ENCODE assay signal across 1 cellular context in genomic region chr5:140302786-140303639, GRCh38.
TF ChIP-seq lines count a peak whose summit lies in the region.

Gene PFDN1 (minus strand): TSS chr5:140303101. CDS start chr5:140303073, 28 bp downstream.

TF ChIP-seq in GM12878, 131 proteins besides CTCF, POLR2A, EP300 and RAD21 (continued from another document and continues in another):
- TF ChIP-seq NFYA (IDR thresholded peaks at IDR 0.05; ENCODE audit: borderline replicate concordance, low read depth, low read length), result no peak
- no peak for TF ChIP-seq RCOR1 (conservative IDR thresholded peaks at IDR 0.05; ENCODE audit: low read depth, low read length)
- no peak for TF ChIP-seq KLF5 (IDR thresholded peaks at IDR 0.05; ENCODE audit: partially characterized antibody)
- TF ChIP-seq ATF2 (IDR thresholded peaks at IDR 0.05; ENCODE audit: low read length), result no peak
- TF ChIP-seq EZH2 (IDR thresholded peaks at IDR 0.05; ENCODE audit: borderline replicate concordance, control insufficient read depth, low read depth, low read length), result no peak
- TF ChIP-seq GABPA (IDR thresholded peaks at IDR 0.05; ENCODE audit: low read depth), result no peak
- TF ChIP-seq KAT2A (conservative IDR thresholded peaks at IDR 0.05; ENCODE audit: control insufficient read depth, low read depth, low read length), result no peak
- TF ChIP-seq CUX1 (IDR thresholded peaks at IDR 0.05; ENCODE audit: insufficient replicate concordance, low read depth, low read length), result no peak
- peak; percentile 84; the same call in 1 of the 2 replicates for TF ChIP-seq TAF1 (IDR thresholded peaks at IDR 0.05; ENCODE audit: borderline replicate concordance, low read depth, low read length)
- no peak for TF ChIP-seq ZBTB4 (CRISPR knock-in tag; IDR thresholded peaks at IDR 0.05)
- TF ChIP-seq HDGF (IDR thresholded peaks at IDR 0.05), result no peak
- TF ChIP-seq EGR1 (IDR thresholded peaks at IDR 0.05; ENCODE audit: borderline replicate concordance in 1 of 2, low read depth in 2 of 2, low read length in 2 of 2), result no peak
- TF ChIP-seq RBBP5 (conservative IDR thresholded peaks at IDR 0.05), result no peak
- TF ChIP-seq USF2 (IDR thresholded peaks at IDR 0.05; ENCODE audit: borderline replicate concordance, low read depth, low read length), result no peak
- no peak for TF ChIP-seq TBL1XR1 (IDR thresholded peaks at IDR 0.05; ENCODE audit: low read depth, low read length)
- peak; percentile 93 for TF ChIP-seq RELB (IDR thresholded peaks at IDR 0.05; ENCODE audit: low read depth)
- TF ChIP-seq MEF2A (IDR thresholded peaks at IDR 0.05; ENCODE audit: insufficient read depth, low read depth, low read length), result no peak
- peak; percentile 44; the same call in 1 of the 2 replicates for TF ChIP-seq NBN (IDR thresholded peaks at IDR 0.05)
- TF ChIP-seq ELK1 (IDR thresholded peaks at IDR 0.05; ENCODE audit: low read depth, low read length), result no peak
- TF ChIP-seq SUPT20H (IDR thresholded peaks at IDR 0.05; ENCODE audit: borderline replicate concordance, control insufficient read depth, low read depth, low read length), result no peak
- no peak for TF ChIP-seq NFXL1 (IDR thresholded peaks at IDR 0.05; ENCODE audit: borderline replicate concordance)
- peak; percentile 99 for TF ChIP-seq YY1 (IDR thresholded peaks at IDR 0.05; ENCODE audit: low read depth, low read length)
- no peak for TF ChIP-seq IRF5 (IDR thresholded peaks at IDR 0.05; ENCODE audit: borderline replicate concordance)
- no peak for TF ChIP-seq SUZ12 (IDR thresholded peaks at IDR 0.05; ENCODE audit: unreplicated experiment)
- TF ChIP-seq FOXM1 (IDR thresholded peaks at IDR 0.05; ENCODE audit: low read depth, low read length), result no peak
- TF ChIP-seq REST (IDR thresholded peaks at IDR 0.05; ENCODE audit: low read depth, low read length), result 0 out of 2 replicates have a peak, but pooled peaks have one; percentile 7
- TF ChIP-seq ATF3 (IDR thresholded peaks at IDR 0.05; ENCODE audit: borderline replicate concordance, extremely low read depth, low read depth, low read length), result peak; percentile 26; the same call in 1 of the 2 replicates
- no peak for TF ChIP-seq DPF2 (IDR thresholded peaks at IDR 0.05)
- no peak for TF ChIP-seq POU2F2 (IDR thresholded peaks at IDR 0.05; ENCODE audit: borderline replicate concordance, low read depth, low read length)
- TF ChIP-seq ZSCAN29 (IDR thresholded peaks at IDR 0.05), result no peak
- no peak for TF ChIP-seq IRF4 (IDR thresholded peaks at IDR 0.05; ENCODE audit: low read depth, low read length)
- no peak for TF ChIP-seq BACH1 (IDR thresholded peaks at IDR 0.05; ENCODE audit: borderline replicate concordance)
- TF ChIP-seq HSF1 (IDR thresholded peaks at IDR 0.05; ENCODE audit: low read depth, low read length), result no peak
- no peak for TF ChIP-seq ZNF622 (IDR thresholded peaks at IDR 0.05)
